1 cellular context compared by ENCODE assay signal in the genomic region with DNA sequence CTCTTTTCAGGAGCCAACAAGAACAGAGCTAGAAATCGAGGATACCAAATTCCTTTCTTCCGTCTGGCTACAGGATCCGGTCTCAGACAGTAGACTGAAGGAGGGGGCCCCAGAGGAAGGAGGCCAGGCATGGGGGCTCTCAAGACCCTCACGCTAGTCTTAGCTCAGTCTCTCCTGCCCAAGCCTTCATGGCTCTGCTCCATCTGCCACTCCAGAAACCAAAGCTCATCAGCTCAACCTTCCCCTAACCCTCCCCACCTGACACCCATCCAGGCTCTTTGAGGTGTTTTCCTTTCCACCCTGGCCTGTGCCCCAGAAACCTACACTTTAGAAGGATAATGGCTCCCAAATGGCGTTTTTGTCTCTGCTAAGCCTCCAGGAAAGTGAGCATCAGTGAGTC.
TF ChIP-seq lines count a peak whose summit lies in the region.

No MANE protein-coding gene starts in this region.

TF ChIP-seq in HepG2, 621 proteins besides CTCF, POLR2A, EP300 and RAD21:
- TF ChIP-seq ZNF570 (CRISPR knock-in tag; IDR thresholded peaks at IDR 0.05; ENCODE audit: borderline replicate concordance), result no peak
- no peak for TF ChIP-seq ZNF382 (CRISPR knock-in tag; IDR thresholded peaks at IDR 0.05; ENCODE audit: borderline replicate concordance)
- TF ChIP-seq ZNF251 (CRISPR knock-in tag; IDR thresholded peaks at IDR 0.05), result no peak
- TF ChIP-seq NFKB2 (CRISPR knock-in tag; IDR thresholded peaks at IDR 0.05; ENCODE audit: borderline replicate concordance), result no peak
- TF ChIP-seq, protein P1, sequence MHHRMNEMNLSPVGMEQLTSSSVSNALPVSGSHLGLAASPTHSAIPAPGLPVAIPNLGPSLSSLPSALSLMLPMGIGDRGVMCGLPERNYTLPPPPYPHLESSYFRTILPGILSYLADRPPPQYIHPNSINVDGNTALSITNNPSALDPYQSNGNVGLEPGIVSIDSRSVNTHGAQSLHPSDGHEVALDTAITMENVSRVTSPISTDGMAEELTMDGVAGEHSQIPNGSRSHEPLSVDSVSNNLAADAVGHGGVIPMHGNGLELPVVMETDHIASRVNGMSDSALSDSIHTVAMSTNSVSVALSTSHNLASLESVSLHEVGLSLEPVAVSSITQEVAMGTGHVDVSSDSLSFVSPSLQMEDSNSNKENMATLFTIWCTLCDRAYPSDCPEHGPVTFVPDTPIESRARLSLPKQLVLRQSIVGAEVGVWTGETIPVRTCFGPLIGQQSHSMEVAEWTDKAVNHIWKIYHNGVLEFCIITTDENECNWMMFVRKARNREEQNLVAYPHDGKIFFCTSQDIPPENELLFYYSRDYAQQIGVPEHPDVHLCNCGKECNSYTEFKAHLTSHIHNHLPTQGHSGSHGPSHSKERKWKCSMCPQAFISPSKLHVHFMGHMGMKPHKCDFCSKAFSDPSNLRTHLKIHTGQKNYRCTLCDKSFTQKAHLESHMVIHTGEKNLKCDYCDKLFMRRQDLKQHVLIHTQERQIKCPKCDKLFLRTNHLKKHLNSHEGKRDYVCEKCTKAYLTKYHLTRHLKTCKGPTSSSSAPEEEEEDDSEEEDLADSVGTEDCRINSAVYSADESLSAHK (CRISPR knock-in tag; IDR thresholded peaks at IDR 0.05; ENCODE audit: borderline replicate concordance), result no peak
- TF ChIP-seq ZKSCAN1 (IDR thresholded peaks at IDR 0.05; ENCODE audit: low read length), result no peak
- no peak for TF ChIP-seq SSRP1 (CRISPR knock-in tag; IDR thresholded peaks at IDR 0.05)
- TF ChIP-seq ZNF30 (CRISPR knock-in tag; IDR thresholded peaks at IDR 0.05), result no peak
- TF ChIP-seq ARNTL (CRISPR knock-in tag; IDR thresholded peaks at IDR 0.05), result no peak
- TF ChIP-seq ZNF674 (CRISPR knock-in tag; IDR thresholded peaks at IDR 0.05; ENCODE audit: low read depth), result no peak
- no peak for TF ChIP-seq ZSCAN9 (CRISPR knock-in tag; IDR thresholded peaks at IDR 0.05; ENCODE audit: borderline replicate concordance)
